ENCODE assay signal across 1 cellular context in genomic region chr3:55518451-55518850, GRCh38.
TF ChIP-seq lines count a peak whose summit lies in the region.

No MANE protein-coding gene starts in this region.

TF ChIP-seq in SK-N-SH treated with all-trans-retinoic acid at 6 μM for 48 hours, 23 proteins besides CTCF, POLR2A, EP300 and RAD21 (continued from another document):
- TF ChIP-seq TSHZ2 (CRISPR knock-in tag; IDR thresholded peaks at IDR 0.05) (no peak), ZNF70 (CRISPR knock-in tag; IDR thresholded peaks at IDR 0.05) (no peak), GLIS3 (CRISPR knock-in tag; IDR thresholded peaks at IDR 0.05) (no peak), SNAI2 (CRISPR knock-in tag; IDR thresholded peaks at IDR 0.05) (no peak), ZC3H10 (CRISPR knock-in tag; IDR thresholded peaks at IDR 0.05) (no peak)
